2 cellular contexts compared by ENCODE assay signal in the genomic region with DNA sequence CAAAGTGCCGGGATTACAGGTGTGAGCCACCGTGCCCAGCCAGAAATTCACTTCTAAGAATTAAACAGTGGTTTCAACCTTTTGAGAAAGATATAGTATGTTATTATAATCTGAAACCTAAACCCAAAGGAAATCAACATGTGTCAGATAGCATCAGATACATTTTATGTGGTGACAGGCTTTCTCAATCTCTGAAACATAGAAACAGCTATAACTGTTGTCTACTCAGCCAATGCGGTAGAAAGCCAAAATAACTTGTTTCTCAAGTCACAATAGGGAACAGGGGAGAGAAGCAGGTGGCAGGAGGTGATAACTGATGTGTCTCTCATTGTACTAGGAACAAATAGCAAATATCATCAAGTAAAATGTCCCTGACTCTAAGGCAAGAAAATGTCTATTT.
TF ChIP-seq lines count a peak whose summit lies in the region.

No MANE protein-coding gene starts in this region.

TF ChIP-seq in K562, 482 proteins besides CTCF, POLR2A, EP300 and RAD21:
- TF ChIP-seq KLF6 (CRISPR knock-in tag; IDR thresholded peaks at IDR 0.05; ENCODE audit: borderline replicate concordance) (no peak), TCF3 (CRISPR knock-in tag; IDR thresholded peaks at IDR 0.05) (peak; percentile 33), ZKSCAN3 (CRISPR knock-in tag; IDR thresholded peaks at IDR 0.05) (no peak)
TF ChIP-seq in K562: peak in this region for 1.

TF ChIP-seq in GM23338, 12 proteins besides CTCF, POLR2A, EP300 and RAD21:
- TF ChIP-seq STAT1 (IDR thresholded peaks at IDR 0.05; ENCODE audit: unreplicated experiment) (no peak), JUNB (IDR thresholded peaks at IDR 0.05; ENCODE audit: unreplicated experiment) (no peak), EZH2phosphoT487 (IDR thresholded peaks at IDR 0.05; ENCODE audit: unreplicated experiment) (no peak), ZNF114 (CRISPR knock-in tag; IDR thresholded peaks at IDR 0.05) (no peak), EZH2 (IDR thresholded peaks at IDR 0.05; ENCODE audit: low read depth, unreplicated experiment) (no peak), ZNF331 (CRISPR knock-in tag; IDR thresholded peaks at IDR 0.05; ENCODE audit: low read depth) (no peak), POLR2AphosphoS5 (IDR thresholded peaks at IDR 0.05; ENCODE audit: low read depth) (no peak), CREB1 (CRISPR knock-in tag; IDR thresholded peaks at IDR 0.05; ENCODE audit: low read depth) (no peak), NANOG (IDR thresholded peaks at IDR 0.05; ENCODE audit: borderline replicate concordance) (no peak)
- TF ChIP-seq, protein P1, sequence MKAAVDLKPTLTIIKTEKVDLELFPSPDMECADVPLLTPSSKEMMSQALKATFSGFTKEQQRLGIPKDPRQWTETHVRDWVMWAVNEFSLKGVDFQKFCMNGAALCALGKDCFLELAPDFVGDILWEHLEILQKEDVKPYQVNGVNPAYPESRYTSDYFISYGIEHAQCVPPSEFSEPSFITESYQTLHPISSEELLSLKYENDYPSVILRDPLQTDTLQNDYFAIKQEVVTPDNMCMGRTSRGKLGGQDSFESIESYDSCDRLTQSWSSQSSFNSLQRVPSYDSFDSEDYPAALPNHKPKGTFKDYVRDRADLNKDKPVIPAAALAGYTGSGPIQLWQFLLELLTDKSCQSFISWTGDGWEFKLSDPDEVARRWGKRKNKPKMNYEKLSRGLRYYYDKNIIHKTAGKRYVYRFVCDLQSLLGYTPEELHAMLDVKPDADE (IDR thresholded peaks at IDR 0.05) = no peak
- TF ChIP-seq, protein P2, sequence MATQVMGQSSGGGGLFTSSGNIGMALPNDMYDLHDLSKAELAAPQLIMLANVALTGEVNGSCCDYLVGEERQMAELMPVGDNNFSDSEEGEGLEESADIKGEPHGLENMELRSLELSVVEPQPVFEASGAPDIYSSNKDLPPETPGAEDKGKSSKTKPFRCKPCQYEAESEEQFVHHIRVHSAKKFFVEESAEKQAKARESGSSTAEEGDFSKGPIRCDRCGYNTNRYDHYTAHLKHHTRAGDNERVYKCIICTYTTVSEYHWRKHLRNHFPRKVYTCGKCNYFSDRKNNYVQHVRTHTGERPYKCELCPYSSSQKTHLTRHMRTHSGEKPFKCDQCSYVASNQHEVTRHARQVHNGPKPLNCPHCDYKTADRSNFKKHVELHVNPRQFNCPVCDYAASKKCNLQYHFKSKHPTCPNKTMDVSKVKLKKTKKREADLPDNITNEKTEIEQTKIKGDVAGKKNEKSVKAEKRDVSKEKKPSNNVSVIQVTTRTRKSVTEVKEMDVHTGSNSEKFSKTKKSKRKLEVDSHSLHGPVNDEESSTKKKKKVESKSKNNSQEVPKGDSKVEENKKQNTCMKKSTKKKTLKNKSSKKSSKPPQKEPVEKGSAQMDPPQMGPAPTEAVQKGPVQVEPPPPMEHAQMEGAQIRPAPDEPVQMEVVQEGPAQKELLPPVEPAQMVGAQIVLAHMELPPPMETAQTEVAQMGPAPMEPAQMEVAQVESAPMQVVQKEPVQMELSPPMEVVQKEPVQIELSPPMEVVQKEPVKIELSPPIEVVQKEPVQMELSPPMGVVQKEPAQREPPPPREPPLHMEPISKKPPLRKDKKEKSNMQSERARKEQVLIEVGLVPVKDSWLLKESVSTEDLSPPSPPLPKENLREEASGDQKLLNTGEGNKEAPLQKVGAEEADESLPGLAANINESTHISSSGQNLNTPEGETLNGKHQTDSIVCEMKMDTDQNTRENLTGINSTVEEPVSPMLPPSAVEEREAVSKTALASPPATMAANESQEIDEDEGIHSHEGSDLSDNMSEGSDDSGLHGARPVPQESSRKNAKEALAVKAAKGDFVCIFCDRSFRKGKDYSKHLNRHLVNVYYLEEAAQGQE (IDR thresholded peaks at IDR 0.05; ENCODE audit: unreplicated experiment) = no peak
- TF ChIP-seq, protein P3, sequence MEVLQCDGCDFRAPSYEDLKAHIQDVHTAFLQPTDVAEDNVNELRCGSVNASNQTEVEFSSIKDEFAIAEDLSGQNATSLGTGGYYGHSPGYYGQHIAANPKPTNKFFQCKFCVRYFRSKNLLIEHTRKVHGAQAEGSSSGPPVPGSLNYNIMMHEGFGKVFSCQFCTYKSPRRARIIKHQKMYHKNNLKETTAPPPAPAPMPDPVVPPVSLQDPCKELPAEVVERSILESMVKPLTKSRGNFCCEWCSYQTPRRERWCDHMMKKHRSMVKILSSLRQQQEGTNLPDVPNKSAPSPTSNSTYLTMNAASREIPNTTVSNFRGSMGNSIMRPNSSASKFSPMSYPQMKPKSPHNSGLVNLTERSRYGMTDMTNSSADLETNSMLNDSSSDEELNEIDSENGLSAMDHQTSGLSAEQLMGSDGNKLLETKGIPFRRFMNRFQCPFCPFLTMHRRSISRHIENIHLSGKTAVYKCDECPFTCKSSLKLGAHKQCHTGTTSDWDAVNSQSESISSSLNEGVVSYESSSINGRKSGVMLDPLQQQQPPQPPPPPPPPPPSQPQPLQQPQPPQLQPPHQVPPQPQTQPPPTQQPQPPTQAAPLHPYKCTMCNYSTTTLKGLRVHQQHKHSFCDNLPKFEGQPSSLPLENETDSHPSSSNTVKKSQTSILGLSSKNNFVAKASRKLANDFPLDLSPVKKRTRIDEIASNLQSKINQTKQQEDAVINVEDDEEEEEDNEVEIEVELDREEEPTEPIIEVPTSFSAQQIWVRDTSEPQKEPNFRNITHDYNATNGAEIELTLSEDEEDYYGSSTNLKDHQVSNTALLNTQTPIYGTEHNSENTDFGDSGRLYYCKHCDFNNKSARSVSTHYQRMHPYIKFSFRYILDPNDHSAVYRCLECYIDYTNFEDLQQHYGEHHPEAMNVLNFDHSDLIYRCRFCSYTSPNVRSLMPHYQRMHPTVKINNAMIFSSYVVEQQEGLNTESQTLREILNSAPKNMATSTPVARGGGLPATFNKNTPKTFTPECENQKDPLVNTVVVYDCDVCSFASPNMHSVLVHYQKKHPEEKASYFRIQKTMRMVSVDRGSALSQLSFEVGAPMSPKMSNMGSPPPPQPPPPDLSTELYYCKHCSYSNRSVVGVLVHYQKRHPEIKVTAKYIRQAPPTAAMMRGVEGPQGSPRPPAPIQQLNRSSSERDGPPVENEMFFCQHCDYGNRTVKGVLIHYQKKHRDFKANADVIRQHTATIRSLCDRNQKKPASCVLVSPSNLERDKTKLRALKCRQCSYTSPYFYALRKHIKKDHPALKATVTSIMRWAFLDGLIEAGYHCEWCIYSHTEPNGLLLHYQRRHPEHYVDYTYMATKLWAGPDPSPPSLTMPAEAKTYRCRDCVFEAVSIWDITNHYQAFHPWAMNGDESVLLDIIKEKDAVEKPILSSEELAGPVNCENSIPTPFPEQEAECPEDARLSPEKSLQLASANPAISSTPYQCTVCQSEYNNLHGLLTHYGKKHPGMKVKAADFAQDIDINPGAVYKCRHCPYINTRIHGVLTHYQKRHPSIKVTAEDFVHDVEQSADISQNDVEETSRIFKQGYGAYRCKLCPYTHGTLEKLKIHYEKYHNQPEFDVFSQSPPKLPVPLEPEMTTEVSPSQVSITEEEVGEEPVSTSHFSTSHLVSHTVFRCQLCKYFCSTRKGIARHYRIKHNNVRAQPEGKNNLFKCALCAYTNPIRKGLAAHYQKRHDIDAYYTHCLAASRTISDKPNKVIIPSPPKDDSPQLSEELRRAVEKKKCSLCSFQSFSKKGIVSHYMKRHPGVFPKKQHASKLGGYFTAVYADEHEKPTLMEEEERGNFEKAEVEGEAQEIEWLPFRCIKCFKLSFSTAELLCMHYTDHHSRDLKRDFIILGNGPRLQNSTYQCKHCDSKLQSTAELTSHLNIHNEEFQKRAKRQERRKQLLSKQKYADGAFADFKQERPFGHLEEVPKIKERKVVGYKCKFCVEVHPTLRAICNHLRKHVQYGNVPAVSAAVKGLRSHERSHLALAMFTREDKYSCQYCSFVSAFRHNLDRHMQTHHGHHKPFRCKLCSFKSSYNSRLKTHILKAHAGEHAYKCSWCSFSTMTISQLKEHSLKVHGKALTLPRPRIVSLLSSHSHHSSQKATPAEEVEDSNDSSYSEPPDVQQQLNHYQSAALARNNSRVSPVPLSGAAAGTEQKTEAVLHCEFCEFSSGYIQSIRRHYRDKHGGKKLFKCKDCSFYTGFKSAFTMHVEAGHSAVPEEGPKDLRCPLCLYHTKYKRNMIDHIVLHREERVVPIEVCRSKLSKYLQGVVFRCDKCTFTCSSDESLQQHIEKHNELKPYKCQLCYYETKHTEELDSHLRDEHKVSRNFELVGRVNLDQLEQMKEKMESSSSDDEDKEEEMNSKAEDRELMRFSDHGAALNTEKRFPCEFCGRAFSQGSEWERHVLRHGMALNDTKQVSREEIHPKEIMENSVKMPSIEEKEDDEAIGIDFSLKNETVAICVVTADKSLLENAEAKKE (CRISPR knock-in tag; IDR thresholded peaks at IDR 0.05) = no peak
